ENCODE assay signal across 10 cellular contexts in genomic region chr10:45425628-45426563, GRCh38. TPM values are rescaled to one million over a fixed set of nuclear protein-coding genes. Genes with fewer than 3 reads are reported as not detected.
DNase-seq lines count a peak whose midpoint lies in the region; ATAC-seq, FAIRE-seq and TF ChIP-seq lines count a peak whose summit lies in the region.
"Had no signal": no experiment of that assay in that cellular context is flagged by ENCODE, and none has a peak within 500 bp of the region (broad histone marks: within the 10 kb centered on the region; RNA-seq: fewer than 3 reads in every experiment).

No MANE protein-coding gene starts in this region.

- peak overlapping the region in 1 of 2 experiments; percentile 55; a peak in 1 of 4 replicates for H3K9ac ChIP-seq in K562 (ENCODE audit: insufficient read depth in 1 of 2, low read depth in 2 of 2, low read length in 2 of 2)

- H3K4me1 Mint-ChIP-seq in osteocyte (ENCODE audit: unreplicated experiment), result no peaks in the 10 kb centered on the region
- peaks cover 20 to 49% of the 10 kb centered on the region in 2 donors for H3K4me1 Mint-ChIP-seq in effector memory CD8-positive, alpha-beta T cell (ENCODE audit: low read depth in 2 of 2)

- no peak overlapping the region for H3K4me3 ChIP-seq in K562
- H3K4me3 ChIP-seq: gastroesophageal sphincter had no signal

- H3K27ac ChIP-seq in K562 (ENCODE audit: extremely low read depth, low read depth, low read length), result no peak overlapping the region
- H3K27ac ChIP-seq: gastroesophageal sphincter had no signal

- no peaks in the 10 kb centered on the region for H3K9me3 ChIP-seq in K562 (replicated peaks; ENCODE audit: control insufficient read depth, insufficient read depth, low read depth, low read length)
- H3K9me3 ChIP-seq: gastroesophageal sphincter had no signal

- TF ChIP-seq CTCF in K562 (IDR thresholded peaks at IDR 0.05 in 2 of 3, conservative IDR thresholded peaks at IDR 0.05 in 1 of 3; ENCODE audit: insufficient read depth in 2 of 3, low read depth in 1 of 3, low read length in 3 of 3), result no peak
- TF ChIP-seq CTCF in osteocyte (IDR thresholded peaks at IDR 0.05), result no peak

- H3K4me3 Mint-ChIP-seq in osteocyte (ENCODE audit: unreplicated experiment), result no peak overlapping the region
- no peak overlapping the region for H3K4me3 Mint-ChIP-seq in effector memory CD8-positive, alpha-beta T cell

- FAIRE-seq in K562 (lab: Jason Lieb, UNC), result no peak

- no peak overlapping the region for H2AFZ ChIP-seq in K562 (ENCODE audit: low read depth, low read length)

- no peak overlapping the region for H3K27ac Mint-ChIP-seq in osteocyte (ENCODE audit: unreplicated experiment)
- peak overlapping the region in 1 of 2 donors; percentile 54 for H3K27ac Mint-ChIP-seq in effector memory CD8-positive, alpha-beta T cell

- no peaks in the 10 kb centered on the region for H3K36me3 ChIP-seq in K562 (ENCODE audit: control insufficient read depth, insufficient read depth, low read length)
- H3K36me3 ChIP-seq: gastroesophageal sphincter had no signal

- H3K27me3 Mint-ChIP-seq in osteocyte (ENCODE audit: unreplicated experiment), result peaks cover 8% of the 10 kb centered on the region
- peaks cover 13 to 17% of the 10 kb centered on the region in 2 donors for H3K27me3 Mint-ChIP-seq in effector memory CD8-positive, alpha-beta T cell

- no peak for TF ChIP-seq RAD21 in K562 (CRISPR knock-in tag; conservative IDR thresholded peaks at IDR 0.05 in 1 of 2, IDR thresholded peaks at IDR 0.05 in 1 of 2)

- POLR2A ChIA-PET in K562 (lab: Yijun Ruan, JAX), result interaction anchor here (1.9 kb wide), 1 partner anchor 10 kb away, joined by 8 read pairs; no protein-coding TSS in a partner anchor

- DNase-seq in DMS53 treated with DMSO at 0.1 percent for 48 hours (lab: John Stamatoyannopoulos, UW; ENCODE audit: unreplicated experiment), result peak; percentile 69
- DNase-seq in LoVo (ENCODE audit: low spot score), result peak; percentile 68
- no peak for DNase-seq in K562 (ENCODE audit: extremely low read depth in 1 of 4, low spot score in 3 of 4)
- DNase-seq in osteocyte (ENCODE audit: extremely low spot score, unreplicated experiment), result peak; percentile 59
- no peak for DNase-seq in NCI-H1930 (lab: John Stamatoyannopoulos, UW)
- no peak for DNase-seq in NCI-H1092 treated with DMSO at 0.1 percent for 48 hours (lab: John Stamatoyannopoulos, UW)
- no peak for DNase-seq in effector memory CD8-positive, alpha-beta T cell
- DNase-seq: activated CD4-positive, alpha-beta T cell treated with anti-CD3 and anti-CD28 coated beads, Interleukin-2, amount 50 U/mL, for 4 hours had no signal

- no peaks in the 10 kb centered on the region for H3K79me2 ChIP-seq in K562 (ENCODE audit: control insufficient read depth, insufficient read depth, low read length)

- WGBS in K562 (ENCODE audit: insufficient coverage, low coverage, missing lambda C conversion rate), result 26% methylated on average over 9 of the region's 9 CpGs

- H3K27me3 ChIP-seq in K562 (ENCODE audit: control insufficient read depth in 2 of 2, insufficient read depth in 2 of 2, low read length in 2 of 2), result peaks cover 2 to 19% of the 10 kb centered on the region in 2 experiments; a peak in 2 of 5 replicates

- ATAC-seq in K562, result no peak; the same call in 2 of the 3 replicates
- ATAC-seq in effector memory CD8-positive, alpha-beta T cell (replicated peaks), result no peak
- ATAC-seq: Panc1 had no signal

- no peaks in the 10 kb centered on the region for H3K9me3 Mint-ChIP-seq in osteocyte (ENCODE audit: unreplicated experiment)
- no peaks in the 10 kb centered on the region for H3K9me3 Mint-ChIP-seq in effector memory CD8-positive, alpha-beta T cell

- in situ Hi-C loops in K562 (cut with MboI), result no loop called here

- no TSS peak for BruUV-seq in K562 (replicated peaks; lab: Mats Ljungman, UMichigan)

- no peak for TF ChIP-seq POLR2A in K562 (conservative IDR thresholded peaks at IDR 0.05)

- H3K9me1 ChIP-seq in K562 (ENCODE audit: control insufficient read depth, insufficient read depth, low read length), result no peaks in the 10 kb centered on the region

- intact Hi-C loops in K562 (cut with micrococcal nuclease), result no loop called here

- CTCF ChIA-PET in K562 (lab: Yijun Ruan, JAX; ENCODE audit: low intra/inter-chr PET ratio), result no interaction called here

- no peak for TF ChIP-seq EP300 in K562 (IDR thresholded peaks at IDR 0.05; ENCODE audit: low read length)

- H4K20me1 ChIP-seq in K562 (replicated peaks; ENCODE audit: control insufficient read depth, insufficient read depth, low read length), result no peaks in the 10 kb centered on the region

- peaks cover 4 to 11% of the 10 kb centered on the region in 2 experiments; a peak in 4 of 5 replicates for H3K4me1 ChIP-seq in K562 (replicated peaks in 1 of 2; ENCODE audit: control insufficient read depth in 2 of 2, insufficient read depth in 2 of 2, low read length in 2 of 2)

- H3K4me2 ChIP-seq in K562 (ENCODE audit: insufficient read depth, low read length), result no peak overlapping the region

- H3K36me3 Mint-ChIP-seq in osteocyte (ENCODE audit: unreplicated experiment), result no peaks in the 10 kb centered on the region
- peaks cover 3% of the 10 kb centered on the region for H3K36me3 Mint-ChIP-seq in effector memory CD8-positive, alpha-beta T cell (ENCODE audit: insufficient read depth)

TF ChIP-seq in K562, 482 proteins besides CTCF, POLR2A, EP300 and RAD21 (continues in another document):
- TF ChIP-seq, protein P1, sequence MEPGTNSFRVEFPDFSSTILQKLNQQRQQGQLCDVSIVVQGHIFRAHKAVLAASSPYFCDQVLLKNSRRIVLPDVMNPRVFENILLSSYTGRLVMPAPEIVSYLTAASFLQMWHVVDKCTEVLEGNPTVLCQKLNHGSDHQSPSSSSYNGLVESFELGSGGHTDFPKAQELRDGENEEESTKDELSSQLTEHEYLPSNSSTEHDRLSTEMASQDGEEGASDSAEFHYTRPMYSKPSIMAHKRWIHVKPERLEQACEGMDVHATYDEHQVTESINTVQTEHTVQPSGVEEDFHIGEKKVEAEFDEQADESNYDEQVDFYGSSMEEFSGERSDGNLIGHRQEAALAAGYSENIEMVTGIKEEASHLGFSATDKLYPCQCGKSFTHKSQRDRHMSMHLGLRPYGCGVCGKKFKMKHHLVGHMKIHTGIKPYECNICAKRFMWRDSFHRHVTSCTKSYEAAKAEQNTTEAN (CRISPR knock-in tag; IDR thresholded peaks at IDR 0.05), result no peak
- TF ChIP-seq TAF15 (IDR thresholded peaks at IDR 0.05; ENCODE audit: low read depth, low read length), result no peak
- peak; percentile 90 for TF ChIP-seq FOSL1 (tag; conservative IDR thresholded peaks at IDR 0.05)
- no peak for TF ChIP-seq NRF1 (conservative IDR thresholded peaks at IDR 0.05 in 1 of 2, IDR thresholded peaks at IDR 0.05 in 1 of 2)
- TF ChIP-seq, protein P2, sequence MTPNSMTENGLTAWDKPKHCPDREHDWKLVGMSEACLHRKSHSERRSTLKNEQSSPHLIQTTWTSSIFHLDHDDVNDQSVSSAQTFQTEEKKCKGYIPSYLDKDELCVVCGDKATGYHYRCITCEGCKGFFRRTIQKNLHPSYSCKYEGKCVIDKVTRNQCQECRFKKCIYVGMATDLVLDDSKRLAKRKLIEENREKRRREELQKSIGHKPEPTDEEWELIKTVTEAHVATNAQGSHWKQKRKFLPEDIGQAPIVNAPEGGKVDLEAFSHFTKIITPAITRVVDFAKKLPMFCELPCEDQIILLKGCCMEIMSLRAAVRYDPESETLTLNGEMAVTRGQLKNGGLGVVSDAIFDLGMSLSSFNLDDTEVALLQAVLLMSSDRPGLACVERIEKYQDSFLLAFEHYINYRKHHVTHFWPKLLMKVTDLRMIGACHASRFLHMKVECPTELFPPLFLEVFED (CRISPR knock-in tag; conservative IDR thresholded peaks at IDR 0.05), result no peak
- TF ChIP-seq ZNF133 (CRISPR knock-in tag; IDR thresholded peaks at IDR 0.05), result no peak
- no peak for TF ChIP-seq CREM (IDR thresholded peaks at IDR 0.05; ENCODE audit: low read depth)
- TF ChIP-seq CBX3 (IDR thresholded peaks at IDR 0.05; ENCODE audit: borderline replicate concordance in 1 of 2, low read length in 2 of 2), result no peak
- no peak for TF ChIP-seq ZNF224 (CRISPR knock-in tag; IDR thresholded peaks at IDR 0.05)
- no peak for TF ChIP-seq ZNF146 (CRISPR knock-in tag; IDR thresholded peaks at IDR 0.05; ENCODE audit: unreplicated experiment)
- TF ChIP-seq IRF2 (CRISPR knock-in tag; IDR thresholded peaks at IDR 0.05), result no peak
- TF ChIP-seq ESRRA (IDR thresholded peaks at IDR 0.05; ENCODE audit: borderline replicate concordance, low read depth), result no peak
- TF ChIP-seq USF1 (CRISPR knock-in tag; IDR thresholded peaks at IDR 0.05), result peak; percentile 60
- TF ChIP-seq TOE1 (IDR thresholded peaks at IDR 0.05; ENCODE audit: borderline replicate concordance), result no peak
- no peak for TF ChIP-seq TOE1 (CRISPR knock-in tag; IDR thresholded peaks at IDR 0.05; ENCODE audit: borderline replicate concordance, low read depth)
- no peak for TF ChIP-seq SMAD2 (IDR thresholded peaks at IDR 0.05; ENCODE audit: low read depth, low read length)

RNA-seq across cellular contexts. Expression of gene ALOX5, which starts 51.9 kb away (rescaled TPM):
- 3.5 and 4.3 TPM in 2 replicates for total RNA-seq in K562 (2011; cell fraction: chromatin; rRNA removed; ENCODE audit: low replicate concordance)
- 2.2 and 3.8 TPM in 2 replicates for total RNA-seq in K562 (2011; cell fraction: nucleolus; rRNA removed)
- total RNA-seq in K562 (2011; cell fraction: nucleoplasm; rRNA removed), result 2.5 and 2.6 TPM in 2 replicates
- total RNA-seq in K562 (2014; rRNA removed), result 1.1 and 1.9 TPM in 2 replicates
- total RNA-seq in K562 (2014; rRNA removed; fragmentation: Illumina TruSeq; extraction: Trizol), result 0.51 and 0.73 TPM in 2 replicates
- 1.8 and 1.9 TPM in 2 replicates for total RNA-seq in K562 (2015; rRNA removed; fragmentation: Illumina TruSeq; extraction: Trizol)
- total RNA-seq in K562 (2021), result 0.92 and 2.0 TPM in 2 replicates
- 0.74 and 6.5 TPM in 2 replicates for polyA plus RNA-seq in K562 (2011; rRNA removed)
- polyA plus RNA-seq in K562 (2011; cell fraction: cytosol; rRNA removed), result 0.61 and 3.8 TPM in 2 replicates
- 10.6 and 47.2 TPM in 2 replicates for polyA plus RNA-seq in K562 (2011; cell fraction: nucleus; rRNA removed)
- polyA plus RNA-seq in K562 (2012), result 4.9 and 23.7 TPM in 2 replicates
- 1.4 and 1.5 TPM in 2 replicates for polyA plus RNA-seq in K562 (2014; fragmentation: Illumina TruSeq; extraction: Trizol)
- polyA plus RNA-seq in K562 (2014; fragmentation: Nextera tagmentation; extraction: Ambion mirVana), result under 1 TPM; 0.10 to 0.13 TPM
- polyA plus RNA-seq in K562 (2014; rRNA removed), result 1.6 and 2.4 TPM in 2 replicates
- polyA minus RNA-seq in K562 (2011; rRNA and poly(A)+ RNA removed), result 0.46 and 3.2 TPM in 2 replicates
- 2.5 TPM in 1 of 2 replicates, not detected in the other for polyA minus RNA-seq in K562 (2011; cell fraction: cytosol; rRNA and poly(A)+ RNA removed)
- 2.0 and 18.2 TPM in 2 replicates for polyA minus RNA-seq in K562 (2011; cell fraction: nucleus; rRNA and poly(A)+ RNA removed)
- not detected in 2 replicates for total RNA-seq in osteocyte

Comparison
In these comparisons a context has a peak if more than half of its experiments do, and no peak if none do; other contexts are left out.
1. DNase-seq: peak in DMS53 treated with DMSO at 0.1 percent for 48 hours (single experiment), LoVo (single experiment) and osteocyte (single experiment); none in K562 (0 of 4), NCI-H1930 (0 of 2), NCI-H1092 treated with DMSO at 0.1 percent for 48 hours (single experiment) and effector memory CD8-positive, alpha-beta T cell (0 of 3).